10 cellular contexts compared by ENCODE assay signal in genomic region chr20:45041464-45042337, GRCh38. TPM values are rescaled to one million over a fixed set of nuclear protein-coding genes. Genes with fewer than 3 reads are reported as not detected.
DNase-seq lines count a peak whose midpoint lies in the region; ATAC-seq lines count a peak whose summit lies in the region.
"Had no signal": no experiment of that assay in that cellular context is flagged by ENCODE, and none has a peak within 500 bp of the region (broad histone marks: within the 10 kb centered on the region; RNA-seq: fewer than 3 reads in every experiment).

No MANE protein-coding gene starts in this region.

- POLR2A ChIA-PET in CD8-positive, alpha-beta memory T cell (lab: Charles Lee) = interaction anchor here (0.6 kb wide), 1 partner anchor 27 kb away, joined by 4 read pairs; no protein-coding TSS in a partner anchor

- H3K9me3 Mint-ChIP-seq in CD8-positive, alpha-beta memory T cell = no peaks in the 10 kb centered on the region
- no peaks in the 10 kb centered on the region for H3K9me3 Mint-ChIP-seq in activated T-helper 1 cell treated with anti-CD3 and anti-CD28 coated beads, Interleukin-12 subunit alpha, Interleukin-12 subunit beta, Interleukin-2, Interleukin-4 antibody, amounts not matched to agents 30 ng/mL and 10 ng/mL and 1 ng/mL, durations not matched to agents 14 hours and 24 hours and 36 hours

- peaks cover 0 to 76% (median 21%) of the 10 kb centered on the region in 3 donors for H3K36me3 Mint-ChIP-seq in CD8-positive, alpha-beta memory T cell
- peaks cover 31% of the 10 kb centered on the region for H3K36me3 Mint-ChIP-seq in activated T-helper 1 cell treated with anti-CD3 and anti-CD28 coated beads, Interleukin-12 subunit alpha, Interleukin-12 subunit beta, Interleukin-2, Interleukin-4 antibody, amounts not matched to agents 30 ng/mL and 10 ng/mL and 1 ng/mL, durations not matched to agents 14 hours and 24 hours and 36 hours (ENCODE audit: low read depth)

- no peak for DNase-seq in CD8-positive, alpha-beta memory T cell
- no peak for DNase-seq in activated T-helper 1 cell treated with anti-CD3 and anti-CD28 coated beads, Interleukin-12 subunit alpha, Interleukin-12 subunit beta, Interleukin-2, Interleukin-4 antibody, amounts not matched to agents 30 ng/mL and 10 ng/mL and 1 ng/mL, durations not matched to agents 14 hours and 24 hours and 36 hours (ENCODE audit: low spot score)
- DNase-seq in islet precursor cell = peak; percentile 69
- DNase-seq in activated CD4-positive, alpha-beta T cell treated with anti-CD3 and anti-CD28 coated beads for 48 hours = no peak
- DNase-seq: esophagus squamous epithelium, NCI-H446 treated with DMSO at 0.1 percent for 48 hours had no signal

- intact Hi-C loops in activated T-helper 1 cell treated with anti-CD3 and anti-CD28 coated beads, Interleukin-12 subunit alpha, Interleukin-12 subunit beta, Interleukin-2, Interleukin-4 antibody, amounts not matched to agents 30 ng/mL and 10 ng/mL and 1 ng/mL, durations not matched to agents 14 hours and 24 hours and 36 hours (cut with micrococcal nuclease) = no loop called here

- H3K27ac Mint-ChIP-seq in CD8-positive, alpha-beta memory T cell = peak overlapping the region in 7 of 8 donors; percentile 80 to 91 (median 89)
- peak overlapping the region; percentile 65 for H3K27ac Mint-ChIP-seq in activated T-helper 1 cell treated with anti-CD3 and anti-CD28 coated beads, Interleukin-12 subunit alpha, Interleukin-12 subunit beta, Interleukin-2, Interleukin-4 antibody, amounts not matched to agents 30 ng/mL and 10 ng/mL and 1 ng/mL, durations not matched to agents 14 hours and 24 hours and 36 hours

- H3K9ac ChIP-seq in HUES6 (ENCODE audit: low read length) = peak overlapping the region; percentile 42

- H3K4me3 Mint-ChIP-seq in CD8-positive, alpha-beta memory T cell = peak overlapping the region in 3 of 7 donors; percentile 26 to 53 (median 49)
- no peak overlapping the region for H3K4me3 Mint-ChIP-seq in activated T-helper 1 cell treated with anti-CD3 and anti-CD28 coated beads, Interleukin-12 subunit alpha, Interleukin-12 subunit beta, Interleukin-2, Interleukin-4 antibody, amounts not matched to agents 30 ng/mL and 10 ng/mL and 1 ng/mL, durations not matched to agents 14 hours and 24 hours and 36 hours

- CTCF ChIA-PET in CD8-positive, alpha-beta memory T cell (lab: Charles Lee) = interaction anchor here (1.2 to 4.7 kb wide), 3 partner anchors 35 to 145 kb away, joined by 3 to 65 read pairs (median 3); no protein-coding TSS in a partner anchor

- no peaks in the 10 kb centered on the region for H3K27me3 Mint-ChIP-seq in CD8-positive, alpha-beta memory T cell
- no peaks in the 10 kb centered on the region for H3K27me3 Mint-ChIP-seq in activated T-helper 1 cell treated with anti-CD3 and anti-CD28 coated beads, Interleukin-12 subunit alpha, Interleukin-12 subunit beta, Interleukin-2, Interleukin-4 antibody, amounts not matched to agents 30 ng/mL and 10 ng/mL and 1 ng/mL, durations not matched to agents 14 hours and 24 hours and 36 hours (ENCODE audit: insufficient read depth)

- H3K27me3 ChIP-seq in CD8-positive, alpha-beta memory T cell (ENCODE audit: insufficient read depth, low read length, poor library complexity, severe bottlenecking) = no peaks in the 10 kb centered on the region
- H3K27me3 ChIP-seq in HUES6 (ENCODE audit: control insufficient read depth, insufficient read depth, low read length) = no peaks in the 10 kb centered on the region
- H3K27me3 ChIP-seq: esophagus squamous epithelium had no signal

- ATAC-seq in GM18498 (IDR thresholded peaks at IDR 0.05; ENCODE audit: unreplicated experiment) = no peak
- no peak for ATAC-seq in HG03457 (IDR thresholded peaks at IDR 0.05; ENCODE audit: unreplicated experiment)
- ATAC-seq in HG03280 (IDR thresholded peaks at IDR 0.05; ENCODE audit: unreplicated experiment) = no peak

- H3K9me3 ChIP-seq in CD8-positive, alpha-beta memory T cell (ENCODE audit: low read length) = no peaks in the 10 kb centered on the region
- H3K9me3 ChIP-seq in HUES6 (ENCODE audit: control insufficient read depth, insufficient read depth, low read depth, low read length) = no peaks in the 10 kb centered on the region
- H3K9me3 ChIP-seq: esophagus squamous epithelium had no signal

- H3K4me1 Mint-ChIP-seq in CD8-positive, alpha-beta memory T cell = peaks cover 64 to 84% (median 82%) of the 10 kb centered on the region in 3 donors
- H3K4me1 Mint-ChIP-seq in activated T-helper 1 cell treated with anti-CD3 and anti-CD28 coated beads, Interleukin-12 subunit alpha, Interleukin-12 subunit beta, Interleukin-2, Interleukin-4 antibody, amounts not matched to agents 30 ng/mL and 10 ng/mL and 1 ng/mL, durations not matched to agents 14 hours and 24 hours and 36 hours (ENCODE audit: low read depth) = peaks cover 46% of the 10 kb centered on the region

- peaks cover 31% of the 10 kb centered on the region for H3K4me1 ChIP-seq in CD8-positive, alpha-beta memory T cell (ENCODE audit: insufficient read depth, low read length)
- H3K4me1 ChIP-seq in HUES6 (ENCODE audit: control insufficient read depth, insufficient read depth, low read length) = peaks cover 38% of the 10 kb centered on the region

- H3K27ac ChIP-seq in CD8-positive, alpha-beta memory T cell (ENCODE audit: low read depth, low read length) = no peak overlapping the region
- H3K27ac ChIP-seq in HUES6 (ENCODE audit: low read depth, low read length) = peak overlapping the region; percentile 97

- no peak overlapping the region for H3K4me3 ChIP-seq in CD8-positive, alpha-beta memory T cell (ENCODE audit: low read length)
- no peak overlapping the region; the same call in 1 of the 2 replicates for H3K4me3 ChIP-seq in HUES6 (ENCODE audit: low read depth, low read length)
- H3K4me3 ChIP-seq: esophagus squamous epithelium had no signal

- peaks cover 7% of the 10 kb centered on the region for H3K36me3 ChIP-seq in CD8-positive, alpha-beta memory T cell (ENCODE audit: insufficient read depth, low read length)
- H3K36me3 ChIP-seq in HUES6 (ENCODE audit: control insufficient read depth, insufficient read depth, low read length) = no peaks in the 10 kb centered on the region

RNA-seq across cellular contexts. Expression of gene KCNS1, which starts 59.2 kb away (rescaled TPM):
- total RNA-seq in CD8-positive, alpha-beta memory T cell = under 1 TPM; 0.16 to 0.28 TPM
- not detected for polyA plus RNA-seq in CD8-positive, alpha-beta memory T cell
- 0.49 and 0.51 TPM in 2 replicates for total RNA-seq in activated T-helper 1 cell treated with anti-CD3 and anti-CD28 coated beads, Interleukin-12 subunit alpha, Interleukin-12 subunit beta, Interleukin-2, Interleukin-4 antibody, amounts not matched to agents 30 ng/mL and 10 ng/mL and 1 ng/mL, durations not matched to agents 14 hours and 24 hours and 36 hours
